In the genomic region with DNA sequence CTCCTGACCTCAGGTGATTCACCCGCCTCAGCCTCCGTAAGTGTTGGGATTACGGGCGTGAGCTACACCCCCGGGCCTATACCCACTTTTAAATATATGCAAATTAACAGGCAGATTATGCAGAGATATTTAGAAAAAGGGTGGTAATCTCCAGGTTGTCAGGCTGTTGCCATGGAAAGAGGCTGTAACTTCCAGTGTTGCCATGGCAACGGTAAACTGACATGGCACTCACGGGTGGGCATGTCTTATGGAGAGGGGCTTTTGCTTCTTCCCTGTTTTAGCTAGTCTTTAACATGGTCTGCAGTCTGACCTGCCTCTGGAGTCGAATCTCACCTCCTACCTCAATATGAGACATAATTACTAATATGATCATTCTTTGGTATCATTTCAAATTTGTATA, we compare ENCODE assay signal across 3 cellular contexts.
TF ChIP-seq lines count a peak whose summit lies in the region.

No MANE protein-coding gene starts in this region.

TF ChIP-seq in HepG2, 621 proteins besides CTCF, POLR2A, EP300 and RAD21:
- TF ChIP-seq FOXC1 (CRISPR knock-in tag; IDR thresholded peaks at IDR 0.05; ENCODE audit: borderline replicate concordance), result no peak
- TF ChIP-seq ZIK1 (CRISPR knock-in tag; IDR thresholded peaks at IDR 0.05; ENCODE audit: borderline replicate concordance, low read depth), result no peak
- no peak for TF ChIP-seq ZNF44 (CRISPR knock-in tag; IDR thresholded peaks at IDR 0.05)
- no peak for TF ChIP-seq ZNF629 (CRISPR knock-in tag; conservative IDR thresholded peaks at IDR 0.05)
- TF ChIP-seq ZMAT3 (CRISPR knock-in tag; conservative IDR thresholded peaks at IDR 0.05), result no peak
- TF ChIP-seq RFX1 (IDR thresholded peaks at IDR 0.05), result peak; percentile 76
- no peak for TF ChIP-seq ASH2L (IDR thresholded peaks at IDR 0.05; ENCODE audit: insufficient read length, low read depth, low read length)
- no peak for TF ChIP-seq ARHGAP35 (CRISPR knock-in tag; IDR thresholded peaks at IDR 0.05; ENCODE audit: borderline replicate concordance)
- no peak for TF ChIP-seq TRAFD1 (CRISPR knock-in tag; IDR thresholded peaks at IDR 0.05; ENCODE audit: borderline replicate concordance)
- peak; percentile 40; the same call in 1 of the 2 replicates for TF ChIP-seq RFX5 (IDR thresholded peaks at IDR 0.05; ENCODE audit: low read depth, low read length)
- TF ChIP-seq, protein P1, sequence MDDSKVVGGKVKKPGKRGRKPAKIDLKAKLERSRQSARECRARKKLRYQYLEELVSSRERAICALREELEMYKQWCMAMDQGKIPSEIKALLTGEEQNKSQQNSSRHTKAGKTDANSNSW (CRISPR knock-in tag; IDR thresholded peaks at IDR 0.05; ENCODE audit: borderline replicate concordance), result no peak
- TF ChIP-seq BHLHE40 (IDR thresholded peaks at IDR 0.05; ENCODE audit: low read length), result no peak
- TF ChIP-seq CREB1 (IDR thresholded peaks at IDR 0.05), result no peak
- no peak for TF ChIP-seq CREB1 (CRISPR knock-in tag; IDR thresholded peaks at IDR 0.05)
- TF ChIP-seq RFX3 (CRISPR knock-in tag; IDR thresholded peaks at IDR 0.05), result peak; percentile 62
- TF ChIP-seq RORA (CRISPR knock-in tag; IDR thresholded peaks at IDR 0.05), result no peak

TF ChIP-seq in GM12878, 131 proteins besides CTCF, POLR2A, EP300 and RAD21:
- TF ChIP-seq RAD51 (IDR thresholded peaks at IDR 0.05) (no peak), BMI1 (IDR thresholded peaks at IDR 0.05; ENCODE audit: borderline replicate concordance) (peak; percentile 39; the same call in 1 of the 2 replicates)

TF ChIP-seq in neural cell, 6 proteins besides CTCF, POLR2A, EP300 and RAD21:
- no peak for TF ChIP-seq TAF1 (IDR thresholded peaks at IDR 0.05; ENCODE audit: low read depth)
- no peak for TF ChIP-seq POLR2AphosphoS5 (IDR thresholded peaks at IDR 0.05)
- TF ChIP-seq EZH2 (IDR thresholded peaks at IDR 0.05; ENCODE audit: borderline replicate concordance, insufficient read depth, low read length, poor library complexity, severe bottlenecking), result no peak
- no peak for TF ChIP-seq REST (IDR thresholded peaks at IDR 0.05; ENCODE audit: borderline replicate concordance)
- TF ChIP-seq MXI1 (conservative IDR thresholded peaks at IDR 0.05; ENCODE audit: poor library complexity, severe bottlenecking), result no peak
- no peak for TF ChIP-seq SMC3 (conservative IDR thresholded peaks at IDR 0.05; ENCODE audit: poor library complexity)
TF ChIP-seq in neural cell: peak in this region for 0.
